In genomic region chr15:48178612-48178931, GRCh38 we compare ENCODE assay signal across 8 cellular contexts. TPM values are rescaled to one million over a fixed set of nuclear protein-coding genes. Genes with fewer than 3 reads are reported as not detected.
DNase-seq lines count a peak whose midpoint lies in the region; ATAC-seq and TF ChIP-seq lines count a peak whose summit lies in the region.

No MANE protein-coding gene starts in this region.

- H2AFZ ChIP-seq in Karpas-422 (ENCODE audit: low read length) = peak overlapping the region; percentile 98

- no peak for DNase-seq in CD14-positive monocyte (ENCODE audit: low spot score)
- no peak for DNase-seq in Karpas-422
- DNase-seq in osteocyte (ENCODE audit: extremely low spot score, unreplicated experiment) = no peak
- no peak for DNase-seq in DMS79 treated with DMSO at 0.1 percent for 48 hours (lab: John Stamatoyannopoulos, UW)
- DNase-seq in T-helper 1 cell = no peak
- no peak for DNase-seq in dedifferentiated amniotic fluid mesenchymal stem cell (ENCODE audit: extremely low spot score)

- H3K36me3 Mint-ChIP-seq in CD14-positive monocyte = peaks cover 0 to 3% of the 10 kb centered on the region in 2 donors
- peaks cover 2% of the 10 kb centered on the region for H3K36me3 Mint-ChIP-seq in osteocyte (ENCODE audit: unreplicated experiment)

- H3K9me3 Mint-ChIP-seq in CD14-positive monocyte = peaks cover 0 to 5% (median 0%) of the 10 kb centered on the region in 7 donors
- H3K9me3 Mint-ChIP-seq in osteocyte (ENCODE audit: unreplicated experiment) = peaks cover 4% of the 10 kb centered on the region

- H3K9ac ChIP-seq in Karpas-422 (ENCODE audit: low read length) (peak overlapping the region; percentile 72), endocrine pancreas (ENCODE audit: control insufficient read depth, insufficient read depth, low read length) (peak overlapping the region; percentile 69)

- H3K9me3 ChIP-seq in Karpas-422 (ENCODE audit: low read length) (no peaks in the 10 kb centered on the region), endocrine pancreas (ENCODE audit: control insufficient read depth, low read length) (peaks cover 2% of the 10 kb centered on the region)

- H3K4me1 ChIP-seq in Karpas-422 (ENCODE audit: low read length) (peaks cover 32% of the 10 kb centered on the region), endocrine pancreas (ENCODE audit: control insufficient read depth, insufficient read depth, low read length) (peaks cover 14% of the 10 kb centered on the region)

- ATAC-seq in HG03095 (IDR thresholded peaks at IDR 0.05; ENCODE audit: unreplicated experiment) = no peak

- peaks cover 41% of the 10 kb centered on the region for H3K79me2 ChIP-seq in Karpas-422 (ENCODE audit: low read length)

- H3K27me3 ChIP-seq in Karpas-422 (ENCODE audit: low read length) (no peaks in the 10 kb centered on the region), endocrine pancreas (ENCODE audit: control insufficient read depth, insufficient read depth, low read length) (no peaks in the 10 kb centered on the region)

- intact Hi-C loops in CD14-positive monocyte (cut with micrococcal nuclease) = no loop called here

- peaks cover 7% of the 10 kb centered on the region for H3K4me1 Mint-ChIP-seq in CD14-positive monocyte
- H3K4me1 Mint-ChIP-seq in osteocyte (ENCODE audit: unreplicated experiment) = peaks cover 14% of the 10 kb centered on the region

- no peak for TF ChIP-seq CTCF in CD14-positive monocyte (IDR thresholded peaks at IDR 0.05)
- no peak for TF ChIP-seq CTCF in osteocyte (IDR thresholded peaks at IDR 0.05)

- peak overlapping the region; percentile 87 for H3K4me2 ChIP-seq in Karpas-422 (ENCODE audit: low read depth, low read length, poor library complexity, severe bottlenecking)

- no peaks in the 10 kb centered on the region for H4K20me1 ChIP-seq in Karpas-422 (ENCODE audit: insufficient read depth, low read depth, low read length)

- no peaks in the 10 kb centered on the region for H3K9me2 ChIP-seq in Karpas-422 (replicated peaks; ENCODE audit: insufficient read depth, low read length)

- H3K27ac Mint-ChIP-seq in CD14-positive monocyte = no peak overlapping the region
- no peak overlapping the region for H3K27ac Mint-ChIP-seq in osteocyte (ENCODE audit: unreplicated experiment)

- no peak overlapping the region for H3K27ac ChIP-seq in Karpas-422 (ENCODE audit: low read length)

- H3K4me3 Mint-ChIP-seq in CD14-positive monocyte (peak overlapping the region; percentile 27 to 59), osteocyte (ENCODE audit: unreplicated experiment) (peak overlapping the region; percentile 44)

- H3K27me3 Mint-ChIP-seq in CD14-positive monocyte (ENCODE audit: low read depth in 3 of 3) (peaks cover 23 to 35% (median 25%) of the 10 kb centered on the region in 3 donors), osteocyte (ENCODE audit: unreplicated experiment) (peaks cover 16% of the 10 kb centered on the region)

- H3K36me3 ChIP-seq in Karpas-422 (ENCODE audit: insufficient read depth, low read length) (no peaks in the 10 kb centered on the region), endocrine pancreas (ENCODE audit: control insufficient read depth, insufficient read depth, low read length) (no peaks in the 10 kb centered on the region)

- H3K4me3 ChIP-seq in Karpas-422 (ENCODE audit: low read length) = peak overlapping the region; percentile 81
- H3K4me3 ChIP-seq in endocrine pancreas (ENCODE audit: control insufficient read depth, insufficient read depth, low read length) = peak overlapping the region; percentile 53

RNA-seq across cellular contexts. Expression of gene MYEF2, which starts 0.5 kb away (rescaled TPM):
- not detected for polyA plus RNA-seq in CD14-positive monocyte
- 50.0 and 53.8 TPM in 2 replicates for total RNA-seq in Karpas-422 (2014; rRNA removed; shearing (Covaris generic); ENCODE audit: low replicate concordance)
- total RNA-seq in osteocyte = 26.4 and 27.4 TPM in 2 replicates

RNA-seq across cellular contexts. Expression of gene CTXN2, which starts 12.9 kb away (rescaled TPM):
- not detected for polyA plus RNA-seq in CD14-positive monocyte
- not detected in 2 replicates for total RNA-seq in Karpas-422 (2014; rRNA removed; shearing (Covaris generic); ENCODE audit: low replicate concordance)
- total RNA-seq in osteocyte = not detected in 2 replicates

RNA-seq across cellular contexts. Expression of gene SLC12A1, which starts 27.5 kb away (rescaled TPM):
- not detected for polyA plus RNA-seq in CD14-positive monocyte
- total RNA-seq in Karpas-422 (2014; rRNA removed; shearing (Covaris generic); ENCODE audit: low replicate concordance) = not detected in 2 replicates
- not detected in 2 replicates for total RNA-seq in osteocyte

RNA-seq across cellular contexts. Expression of gene SLC24A5, which starts 57.8 kb away (rescaled TPM):
- polyA plus RNA-seq in CD14-positive monocyte = not detected
- not detected in 2 replicates for total RNA-seq in Karpas-422 (2014; rRNA removed; shearing (Covaris generic); ENCODE audit: low replicate concordance)
- not detected in 2 replicates for total RNA-seq in osteocyte
